22 cellular contexts compared by ENCODE assay signal in the genomic region with DNA sequence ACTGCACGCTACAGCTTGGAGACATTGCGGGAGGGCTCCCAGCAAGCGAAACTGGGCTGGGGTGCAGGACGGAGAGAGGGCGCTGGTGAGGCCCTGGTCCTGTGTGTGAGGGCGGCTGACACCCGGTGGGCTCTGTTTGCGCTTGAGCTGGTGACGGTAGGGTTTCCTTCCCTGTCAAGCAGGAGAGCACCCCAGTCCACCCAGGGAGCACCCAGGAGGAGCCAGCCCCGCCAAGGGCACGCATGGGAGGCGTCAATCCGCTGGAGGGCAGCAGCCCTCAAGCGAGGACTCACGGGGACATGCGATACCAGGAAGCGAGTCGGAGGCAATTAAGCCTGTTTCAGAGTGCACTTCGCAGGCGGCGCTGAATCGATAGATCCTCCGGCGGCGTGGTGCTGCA.
DNase-seq lines count a peak whose midpoint lies in the region; ATAC-seq and TF ChIP-seq lines count a peak whose summit lies in the region.
"Had no signal": no experiment of that assay in that cellular context is flagged by ENCODE, and none has a peak within 500 bp of the region (broad histone marks: within the 10 kb centered on the region; RNA-seq: fewer than 3 reads in every experiment).

No MANE protein-coding gene starts in this region.

- no peaks in the 10 kb centered on the region for H3K9me3 ChIP-seq in A673 (ENCODE audit: low read depth, low read length, poor library complexity, severe bottlenecking)
- no peaks in the 10 kb centered on the region for H3K9me3 ChIP-seq in body of pancreas
- no peaks in the 10 kb centered on the region for H3K9me3 ChIP-seq in effector memory CD4-positive, alpha-beta T cell (ENCODE audit: control insufficient read depth, low read length)
- H3K9me3 ChIP-seq: stomach, upper lobe of right lung had no signal

- CTCF ChIA-PET in A673 (lab: Charles Lee), result no interaction called here

- H3K36me3 ChIP-seq in A673 (ENCODE audit: insufficient read depth, low read length, poor library complexity, severe bottlenecking), result no peaks in the 10 kb centered on the region
- H3K36me3 ChIP-seq in body of pancreas (replicated peaks in 1 of 2; ENCODE audit: insufficient read depth in 1 of 2, low read depth in 2 of 2), result no peaks in the 10 kb centered on the region
- no peaks in the 10 kb centered on the region for H3K36me3 ChIP-seq in effector memory CD4-positive, alpha-beta T cell (ENCODE audit: control insufficient read depth, insufficient read depth, low read length)
- H3K36me3 ChIP-seq: upper lobe of right lung had no signal

- 87 to 88% methylated on average over 25 of the region's 25 CpGs for WGBS in body of pancreas, 2 donors

- no peak for DNase-seq in A673 (ENCODE audit: low spot score)
- peak; percentile 78 for DNase-seq in DMS53 (lab: John Stamatoyannopoulos, UW)
- DNase-seq in NCI-H2107 (lab: John Stamatoyannopoulos, UW), result peak; percentile 96
- peak in 1 of 4 donors; percentile 28 for DNase-seq in body of pancreas
- no peak for DNase-seq in effector memory CD4-positive, alpha-beta T cell
- no peak for DNase-seq in iPS-NIHi7 (ENCODE audit: extremely low spot score)
- no peak for DNase-seq in posterior vena cava (ENCODE audit: low spot score)
- DNase-seq: activated CD4-positive, alpha-beta memory T cell treated with anti-CD3 and anti-CD28 coated beads for 36 hours; activated naive CD4-positive, alpha-beta T cell treated with anti-CD3 and anti-CD28 coated beads for 36 hours; activated T-cell treated with anti-CD3 and anti-CD28 coated beads, Interleukin-2, amount 50 U/mL, for 1 hour; aorta; effector memory CD8-positive, alpha-beta T cell; head of caudate nucleus; immature natural killer cell; OCI-M1; SHP77; stimulated activated CD4-positive, alpha-beta T cell treated with anti-CD3 and anti-CD28 coated beads, Interleukin-2, amount 100 ng/mL, for 24 hours; stomach; upper lobe of right lung; WERI-Rb-1 had no signal

- H3K27me3 ChIP-seq in A673 (replicated peaks; ENCODE audit: insufficient read depth, low read depth, low read length, poor library complexity) (no peaks in the 10 kb centered on the region), body of pancreas (no peaks in the 10 kb centered on the region)
- no peaks in the 10 kb centered on the region for H3K27me3 ChIP-seq in effector memory CD4-positive, alpha-beta T cell (replicated peaks; ENCODE audit: control insufficient read depth, insufficient read depth, low read length, poor library complexity, severe bottlenecking)
- H3K27me3 ChIP-seq: stomach, upper lobe of right lung had no signal

- peak; percentile 8; the same call in 1 of the 2 replicates for TF ChIP-seq CTCF in A673 (conservative IDR thresholded peaks at IDR 0.05; ENCODE audit: low read depth, low read length)
- TF ChIP-seq CTCF in body of pancreas (IDR thresholded peaks at IDR 0.05), result peak in 1 of 7 experiments; percentile 5

- POLR2A ChIA-PET in A673 (lab: Charles Lee; ENCODE audit: low non-redundant PET), result interaction anchor here (0.7 kb wide), 1 partner anchor 199 kb away, joined by 3 read pairs; no protein-coding TSS in a partner anchor

- H3K4me3 ChIP-seq in A673 (ENCODE audit: low read depth, low read length, poor library complexity, severe bottlenecking) (no peak overlapping the region), body of pancreas (no peak overlapping the region)
- no peak overlapping the region for H3K4me3 ChIP-seq in effector memory CD4-positive, alpha-beta T cell (ENCODE audit: insufficient read depth, low read depth, low read length, poor library complexity, severe bottlenecking)
- H3K4me3 ChIP-seq: GM12878, stomach, upper lobe of right lung had no signal

- intact Hi-C loops in A673 (cut with micrococcal nuclease; ENCODE audit: unreplicated experiment), result no loop called here
- intact Hi-C loops in body of pancreas (cut with DNase I), result no loop called here
- intact Hi-C loops in posterior vena cava (cut with DNase I), result no loop called here

- peak; percentile 25 for ATAC-seq in body of pancreas
- ATAC-seq in HG03108 (IDR thresholded peaks at IDR 0.05; ENCODE audit: unreplicated experiment), result no peak
- ATAC-seq: effector memory CD8-positive, alpha-beta T cell; GM12878; upper lobe of right lung had no signal

- H3K4me1 ChIP-seq in A673 (ENCODE audit: insufficient read depth, low read length, poor library complexity, severe bottlenecking) (no peaks in the 10 kb centered on the region), body of pancreas (no peaks in the 10 kb centered on the region)
- peaks cover 14% of the 10 kb centered on the region for H3K4me1 ChIP-seq in effector memory CD4-positive, alpha-beta T cell (ENCODE audit: control insufficient read depth, insufficient read depth, low read length, poor library complexity, severe bottlenecking)

- no TSS peak for BruUV-seq in A673 (replicated peaks; lab: Mats Ljungman, UMichigan)

- no peak for TF ChIP-seq POLR2A in body of pancreas (IDR thresholded peaks at IDR 0.05)

- H3K27ac ChIP-seq in A673 (ENCODE audit: low read depth, low read length, poor library complexity, severe bottlenecking) (no peak overlapping the region), body of pancreas (no peak overlapping the region)
- H3K27ac ChIP-seq in effector memory CD4-positive, alpha-beta T cell (ENCODE audit: insufficient read depth, low read length, poor library complexity, severe bottlenecking), result no peak overlapping the region
- H3K27ac ChIP-seq: stomach, upper lobe of right lung, WERI-Rb-1 had no signal

Comparison
In these comparisons a context has a peak if more than half of its experiments do, and no peak if none do; other contexts are left out.
1. DNase-seq: peak in DMS53 (single experiment) and NCI-H2107 (single experiment); none in A673 (single experiment), effector memory CD4-positive, alpha-beta T cell (0 of 3), iPS-NIHi7 (single experiment) and posterior vena cava (single experiment).